Comparison of ENCODE assay signal across 18 cellular contexts in the genomic region with DNA sequence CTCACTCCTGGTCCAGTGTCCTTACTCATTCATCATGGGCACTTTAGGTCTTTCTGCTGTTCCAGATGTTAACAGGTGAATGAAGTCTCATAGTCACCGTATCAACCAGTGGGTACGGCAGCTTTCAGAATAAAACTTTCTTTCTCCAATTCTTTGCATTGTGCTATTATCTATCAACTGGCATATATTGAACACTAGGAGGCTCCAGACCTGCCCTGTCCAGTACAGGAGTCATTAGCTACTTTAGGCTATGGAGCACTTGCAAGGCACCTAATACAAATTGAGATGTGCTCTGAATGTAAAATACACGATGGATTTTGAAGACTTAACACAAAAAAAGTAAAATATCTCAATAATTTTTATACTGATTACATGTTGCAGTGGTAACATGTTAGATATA. TPM values are rescaled to one million over a fixed set of nuclear protein-coding genes. Genes with fewer than 3 reads are reported as not detected.
DNase-seq lines count a peak whose midpoint lies in the region; ATAC-seq, FAIRE-seq and TF ChIP-seq lines count a peak whose summit lies in the region.
"Had no signal": no experiment of that assay in that cellular context is flagged by ENCODE, and none has a peak within 500 bp of the region (broad histone marks: within the 10 kb centered on the region; RNA-seq: fewer than 3 reads in every experiment).

No MANE protein-coding gene starts in this region.

- SMC1A ChIA-PET in GM12878 (lab: Charles Lee; ENCODE audit: uncharacterized antibody, unreplicated experiment): interaction anchor here (1.0 to 1.4 kb wide), 2 partner anchors 11 to 46 kb away, joined by 3 read pairs; no protein-coding TSS in a partner anchor

- in situ Hi-C loops in GM13977 (cut with MboI; ENCODE audit: low pct_unique_long_range_greater_than_20kb, low sequenced_read_pairs, unreplicated experiment) (no loop called here), GM12878 (cut with MboI) (no loop called here), gastrocnemius medialis (cut with MboI; ENCODE audit: low sequenced_read_pairs in 4 of 4) (no loop called here)

- TF ChIP-seq RAD21 in GM12878 (IDR thresholded peaks at IDR 0.05; ENCODE audit: insufficient read depth, low read depth, low read length): peak; percentile 23; the same call in 1 of the 2 replicates

- intact Hi-C loops in GM12878 (cut with micrococcal nuclease; ENCODE audit: unreplicated experiment): no loop called here
- intact Hi-C loops in gastrocnemius medialis (cut with DNase I; ENCODE audit: low total_unique reads): no loop called here

- no peaks in the 10 kb centered on the region for H3F3A ChIP-seq in MM.1S (ENCODE audit: insufficient read depth, low read length)

- DNase-seq in GM13977 (ENCODE audit: low spot score): no peak
- no peak for DNase-seq in MM.1S
- DNase-seq in GM12878 (ENCODE audit: low read depth, low spot score): no peak
- no peak for DNase-seq in gastrocnemius medialis
- DNase-seq: activated CD4-positive, alpha-beta T cell treated with anti-CD3 and anti-CD28 coated beads, Interleukin-2, amount 10 ng/mL, durations not matched to agents 7 days and 5 days; activated T-cell treated with anti-CD3 and anti-CD28 coated beads, Interleukin-2, amount 50 U/mL, for 4 hours; adrenal gland; CD8-positive, alpha-beta T cell; cortex of kidney; hypothalamus; NCI-H146; NCI-H524 treated with DMSO at 0.1 percent for 48 hours; stimulated activated naive CD4-positive, alpha-beta T cell had no signal

- H3K9me3 ChIP-seq in MM.1S (replicated peaks; ENCODE audit: insufficient read depth, low read length) (no peaks in the 10 kb centered on the region), GM12878 (replicated peaks; ENCODE audit: control insufficient read depth, insufficient read depth, low read length) (no peaks in the 10 kb centered on the region), gastrocnemius medialis (no peaks in the 10 kb centered on the region)
- H3K9me3 ChIP-seq: adrenal gland, esophagus muscularis mucosa had no signal

- H3K27me3 ChIP-seq in MM.1S (replicated peaks; ENCODE audit: insufficient read depth, low read length): no peaks in the 10 kb centered on the region
- H3K27me3 ChIP-seq in GM12878 (replicated peaks in 1 of 2; ENCODE audit: control insufficient read depth in 2 of 2, insufficient read depth in 2 of 2, low read length in 1 of 2): no peaks in the 10 kb centered on the region
- no peaks in the 10 kb centered on the region for H3K27me3 ChIP-seq in gastrocnemius medialis
- H3K27me3 ChIP-seq: adrenal gland, esophagus muscularis mucosa had no signal

- H4K20me1 ChIP-seq in MM.1S (ENCODE audit: insufficient read depth, low read length): no peaks in the 10 kb centered on the region
- H4K20me1 ChIP-seq in GM12878 (ENCODE audit: control insufficient read depth, insufficient read depth): no peaks in the 10 kb centered on the region

- no peak overlapping the region for H3K4me3 ChIP-seq in MM.1S (ENCODE audit: low read length)
- no peak overlapping the region for H3K4me3 ChIP-seq in GM12878
- no peak overlapping the region for H3K4me3 ChIP-seq in gastrocnemius medialis
- H3K4me3 ChIP-seq: adrenal gland, esophagus muscularis mucosa had no signal

- peak; percentile 28 for TF ChIP-seq CTCF in GM13977 (IDR thresholded peaks at IDR 0.05; ENCODE audit: extremely low read depth, insufficient read depth, missing control alignments)
- 0 out of 2 replicates have a peak, but pooled peaks have one; percentile 3 for TF ChIP-seq CTCF in MM.1S (IDR thresholded peaks at IDR 0.05; ENCODE audit: low read length)
- peak; percentile 8 to 23 (median 16); a peak in 2 of 6 replicates for TF ChIP-seq CTCF in GM12878 (IDR thresholded peaks at IDR 0.05 in 2 of 3, conservative IDR thresholded peaks at IDR 0.05 in 1 of 3; ENCODE audit: control insufficient read depth in 2 of 3, extremely low read depth in 1 of 3, insufficient read depth in 1 of 3, low read depth in 3 of 3, low read length in 3 of 3)
- TF ChIP-seq CTCF in gastrocnemius medialis (IDR thresholded peaks at IDR 0.05 in 4 of 5, conservative IDR thresholded peaks at IDR 0.05 in 1 of 5): no peak

- H3K9me2 ChIP-seq in MM.1S (replicated peaks; ENCODE audit: insufficient read depth, low read length): no peaks in the 10 kb centered on the region

- ATAC-seq in GM12878 (peak; percentile 66), gastrocnemius medialis (no peak), GM21515 (IDR thresholded peaks at IDR 0.05; ENCODE audit: unreplicated experiment) (no peak), HG02678 (IDR thresholded peaks at IDR 0.05; ENCODE audit: unreplicated experiment) (no peak), GM18907 (IDR thresholded peaks at IDR 0.05; ENCODE audit: unreplicated experiment) (no peak)
- ATAC-seq: activated T-cell treated with anti-CD3 and anti-CD28 coated beads, Interleukin-2, amount 50 U/mL, for 4 hours; CD8-positive, alpha-beta T cell; Right ventricle myocardium inferior had no signal

- H3K4me1 ChIP-seq in MM.1S (ENCODE audit: low read length) (peaks cover under 1% of the 10 kb centered on the region; the same call in 1 of the 2 replicates), GM12878 (ENCODE audit: control insufficient read depth, insufficient read depth, low read length) (no peaks in the 10 kb centered on the region; the same call in 1 of the 2 replicates), gastrocnemius medialis (peaks cover 25 to 26% of the 10 kb centered on the region in 2 donors)

- POLR2A ChIA-PET in GM12878 (lab: Charles Lee): no interaction called here

- no peaks in the 10 kb centered on the region; the same call in 1 of the 2 replicates for H3K36me3 ChIP-seq in MM.1S (replicated peaks; ENCODE audit: insufficient read depth, low read length)
- H3K36me3 ChIP-seq in GM12878 (ENCODE audit: control insufficient read depth in 2 of 2, insufficient read depth in 2 of 2, low read length in 1 of 2): 0 out of 4 replicates have a peak, but pooled peaks cover 0 to 2% of the 10 kb centered on the region in 2 experiments
- H3K36me3 ChIP-seq in gastrocnemius medialis: peaks cover 0 to 13% of the 10 kb centered on the region in 2 donors

- no peaks in the 10 kb centered on the region for H3K79me2 ChIP-seq in MM.1S (ENCODE audit: low read length)
- no peaks in the 10 kb centered on the region for H3K79me2 ChIP-seq in GM12878 (ENCODE audit: control insufficient read depth, insufficient read depth, low read length)

- H3K4me2 ChIP-seq in MM.1S (ENCODE audit: low read depth, low read length) (no peak overlapping the region), GM12878 (ENCODE audit: control insufficient read depth, insufficient read depth) (no peak overlapping the region)

- TF ChIP-seq POLR2A in GM12878 (IDR thresholded peaks at IDR 0.05; ENCODE audit: low read depth, low read length) (no peak), gastrocnemius medialis (IDR thresholded peaks at IDR 0.05) (no peak)

- H2AFZ ChIP-seq in MM.1S (ENCODE audit: low read length) (no peak overlapping the region), GM12878 (ENCODE audit: control insufficient read depth, low read depth, low read length) (no peak overlapping the region)

- H3K9ac ChIP-seq in MM.1S (ENCODE audit: low read length) (no peak overlapping the region), GM12878 (ENCODE audit: control insufficient read depth, insufficient read depth, low read length) (no peak overlapping the region)

- TF ChIP-seq EP300 in GM12878 (IDR thresholded peaks at IDR 0.05; ENCODE audit: borderline replicate concordance in 1 of 2, control insufficient read depth in 1 of 2, low read depth in 2 of 2, low read length in 2 of 2): no peak

- RAD21 ChIA-PET in GM12878 (lab: Charles Lee; ENCODE audit: unreplicated experiment): no interaction called here

- CTCF ChIA-PET in GM12878 (lab: Yijun Ruan, JAX): no interaction called here

- FAIRE-seq in GM12878 (lab: Jason Lieb, UNC): no peak

- 67% methylated on average over 3 of the region's 3 CpGs for WGBS in GM12878 (ENCODE audit: insufficient coverage, insufficient replicate concordance, low lambda C conversion rate, missing lambda C conversion rate)

- no TSS peak for BruUV-seq in GM12878 (replicated peaks; lab: Mats Ljungman, UMichigan)

- H3K27ac ChIP-seq in MM.1S (ENCODE audit: low read length) (no peak overlapping the region), GM12878 (ENCODE audit: control insufficient read depth, insufficient read depth) (no peak overlapping the region), gastrocnemius medialis (peak overlapping the region; percentile 29 to 92 (median 88))
- H3K27ac ChIP-seq: adrenal gland, esophagus muscularis mucosa had no signal

RNA-seq across cellular contexts. Expression of a gene that starts 43.2 kb away (rescaled TPM):
- 0.69 and 0.93 TPM in 2 replicates for total RNA-seq in GM12878 (2013; cell fraction: nucleolus; rRNA removed)
- 0.17 and 0.22 TPM in 2 replicates for total RNA-seq in GM12878 (2014; rRNA removed)
- total RNA-seq in GM12878 (2014; rRNA removed; fragmentation: Illumina TruSeq; extraction: Trizol): 0.05 and 0.09 TPM in 2 replicates
- total RNA-seq in GM12878 (2021): 0.05 and 0.40 TPM in 2 replicates
- 0.20 TPM for polyA plus RNA-seq in GM12878 (2011; ENCODE audit: low read depth)
- 0.11 and 0.20 TPM in 2 replicates for polyA plus RNA-seq in GM12878 (2011; rRNA removed)
- polyA plus RNA-seq in GM12878 (2011; cell fraction: cytosol; rRNA removed): 0.03 and 0.16 TPM in 2 replicates
- 0.34 and 0.45 TPM in 2 replicates for polyA plus RNA-seq in GM12878 (2011; cell fraction: nucleus; rRNA removed)
- polyA plus RNA-seq in GM12878 (2012): 0.35 and 0.65 TPM in 2 replicates
- 0.13 and 0.59 TPM in 2 replicates for polyA plus RNA-seq in GM12878 (2014; fragmentation: Illumina TruSeq; extraction: Trizol)
- polyA plus RNA-seq in GM12878 (2014; fragmentation: Nextera tagmentation; extraction: Ambion mirVana): under 1 TPM; 0.04 to 0.16 TPM
- polyA plus RNA-seq in GM12878 (2014; rRNA removed): 0.05 and 0.15 TPM in 2 replicates
- polyA plus RNA-seq in GM12878 (2016; fragmentation: Nextera tagmentation; extraction: Ambion mirVana): under 1 TPM; 0.50 to 0.77 TPM
- polyA minus RNA-seq in GM12878 (2011; rRNA and poly(A)+ RNA removed): 0.07 and 0.10 TPM in 2 replicates
- polyA minus RNA-seq in GM12878 (2011; cell fraction: cytosol; rRNA and poly(A)+ RNA removed): not detected in 2 replicates
- 0.36 and 0.38 TPM in 2 replicates for polyA minus RNA-seq in GM12878 (2011; cell fraction: nucleus; rRNA and poly(A)+ RNA removed)
- total RNA-seq in gastrocnemius medialis: 1,000 to 10,000 TPM; 6,824 to 7,704 (median 7,108) TPM

RNA-seq across cellular contexts. Expression of a gene that starts 50.7 kb away (rescaled TPM):
- total RNA-seq in GM12878 (2013; cell fraction: nucleolus; rRNA removed): 66.9 and 67.3 TPM in 2 replicates
- total RNA-seq in GM12878 (2014; rRNA removed) (39.5 and 40.7 TPM in 2 replicates), GM12878 (2014; rRNA removed; fragmentation: Illumina TruSeq; extraction: Trizol) (42.8 and 52.9 TPM in 2 replicates), GM12878 (2021) (39.1 and 47.1 TPM in 2 replicates), gastrocnemius medialis (10 to 100 TPM; 45.0 to 81.7 (median 60.6) TPM)
- polyA plus RNA-seq in GM12878 (2011; ENCODE audit: low read depth): 13.5 TPM
- polyA plus RNA-seq in GM12878 (2011; rRNA removed) (18.6 and 28.0 TPM in 2 replicates), GM12878 (2014; fragmentation: Illumina TruSeq; extraction: Trizol) (40.6 and 41.9 TPM in 2 replicates), GM12878 (2014; fragmentation: Nextera tagmentation; extraction: Ambion mirVana) (10 to 100 TPM in 1 of 2 experiments, 1 to 10 TPM in 1; 9.4 to 10.9 TPM), GM12878 (2014; rRNA removed) (31.3 and 33.2 TPM in 2 replicates), GM12878 (2016; fragmentation: Nextera tagmentation; extraction: Ambion mirVana) (10 to 100 TPM; 30.1 to 30.9 TPM)
- polyA plus RNA-seq in GM12878 (2011; cell fraction: cytosol; rRNA removed): 16.6 and 29.3 TPM in 2 replicates
- 14.8 and 15.9 TPM in 2 replicates for polyA plus RNA-seq in GM12878 (2011; cell fraction: nucleus; rRNA removed)
- polyA plus RNA-seq in GM12878 (2012): 30.5 and 36.1 TPM in 2 replicates
- polyA minus RNA-seq in GM12878 (2011; rRNA and poly(A)+ RNA removed): 31.5 and 50.5 TPM in 2 replicates
- 16.8 and 19.9 TPM in 2 replicates for polyA minus RNA-seq in GM12878 (2011; cell fraction: cytosol; rRNA and poly(A)+ RNA removed)
- 21.5 and 43.0 TPM in 2 replicates for polyA minus RNA-seq in GM12878 (2011; cell fraction: nucleus; rRNA and poly(A)+ RNA removed)

Comparison
In these comparisons a context has a peak if more than half of its experiments do, and no peak if none do; other contexts are left out.
1. CTCF ChIP-seq: peak in GM13977 (single experiment), MM.1S (single experiment) and GM12878 (3 of 3); none in gastrocnemius medialis (0 of 5).
2. H3K27ac ChIP-seq: peak in gastrocnemius medialis (4 of 4); none in MM.1S (single experiment) and GM12878 (single experiment).
3. RNA of a gene that starts 43.2 kb away (total RNA-seq): 6,824 to 7,704 TPM in gastrocnemius medialis; 0.05 to 0.93 TPM in GM12878; every median in the first group is over 1,000 times any median in the second.